8 cellular contexts compared by ENCODE assay signal in genomic region chr1:146007048-146007784, GRCh38. TPM values are rescaled to one million over a fixed set of nuclear protein-coding genes. Genes with fewer than 3 reads are reported as not detected.
DNase-seq lines count a peak whose midpoint lies in the region; ATAC-seq and TF ChIP-seq lines count a peak whose summit lies in the region.

No MANE protein-coding gene starts in this region.

- H3K9me3 ChIP-seq in RWPE2 (ENCODE audit: severe bottlenecking) (no peaks in the 10 kb centered on the region), ovary (no peaks in the 10 kb centered on the region), uterus (no peaks in the 10 kb centered on the region)

- peak; percentile 98 for TF ChIP-seq EP300 in ovary (IDR thresholded peaks at IDR 0.05)

- DNase-seq in Right ventricle myocardium inferior (ENCODE audit: missing footprints) (no peak), cardiac septum (ENCODE audit: low spot score) (no peak), M059J (ENCODE audit: low read depth) (peak; percentile 80), RWPE2 (ENCODE audit: low spot score) (no peak), foreskin melanocyte (peak; percentile 69), ovary (peak in 4 of 5 donors; percentile 55 to 85 (median 66)), uterus (peak; percentile 65 to 89)
- DNase-seq in activated gamma-delta T cell treated with anti-CD3 and anti-CD28 coated beads, Interleukin-2, amount 50 U/mL, for 16 hours (ENCODE audit: low read depth), result peak; percentile 64

- intact Hi-C loops in Right ventricle myocardium inferior (cut with DNase I), result loop anchor here (5.0 kb wide), 1 partner anchor 45 kb away; the partner anchor contains the start of genes ANKRD34A and POLR3GL
- intact Hi-C loops in cardiac septum (cut with DNase I), result loop anchor here (1.0 to 5.0 kb wide), 2 partner anchors 30 to 90 kb away; partner anchors contain the start of gene PEX11B
- intact Hi-C loops in ovary (cut with DNase I), result loop anchor here in 3 of 4 donors (1.0 to 10.0 kb wide), 4 partner anchors 28 to 112 kb away; no protein-coding TSS in a partner anchor
- intact Hi-C loops in uterus (cut with DNase I; ENCODE audit: low total_unique reads), result no loop called here

- 0 to 1% (median 0%) methylated on average over 3 of the region's 3 CpGs for WGBS in ovary, 3 donors

- H3K36me3 ChIP-seq in RWPE2 (ENCODE audit: low read depth) (no peaks in the 10 kb centered on the region), ovary (no peaks in the 10 kb centered on the region), uterus (no peaks in the 10 kb centered on the region)

- ATAC-seq in Right ventricle myocardium inferior (peak; percentile 92), RWPE2 (ENCODE audit: low read depth) (peak; percentile 33; the same call in 1 of the 3 replicates)

- H3K4me3 ChIP-seq in RWPE2 (ENCODE audit: severe bottlenecking), result no peak overlapping the region
- peak overlapping the region; percentile 24 for H3K4me3 ChIP-seq in ovary
- H3K4me3 ChIP-seq in uterus, result no peak overlapping the region

- H3K4me1 ChIP-seq in RWPE2 (ENCODE audit: insufficient read depth, poor library complexity, severe bottlenecking) (peaks cover 3% of the 10 kb centered on the region), ovary (ENCODE audit: insufficient read depth) (peaks cover 4% of the 10 kb centered on the region), uterus (peaks cover 0 to 8% of the 10 kb centered on the region in 2 donors)

- H3K27me3 ChIP-seq in RWPE2 (ENCODE audit: insufficient read depth, poor library complexity, severe bottlenecking) (no peaks in the 10 kb centered on the region), ovary (no peaks in the 10 kb centered on the region), uterus (no peaks in the 10 kb centered on the region)

- TF ChIP-seq CTCF in RWPE2 (IDR thresholded peaks at IDR 0.05; ENCODE audit: poor library complexity, severe bottlenecking) (peak; percentile 87), ovary (IDR thresholded peaks at IDR 0.05) (peak; percentile 88 to 98 (median 97)), uterus (IDR thresholded peaks at IDR 0.05) (peak; percentile 84 to 97 (median 94))

- peak; percentile 84 for TF ChIP-seq POLR2A in ovary (IDR thresholded peaks at IDR 0.05)
- peak; percentile 89 to 98 for TF ChIP-seq POLR2A in uterus (IDR thresholded peaks at IDR 0.05)

- H3K27ac ChIP-seq in RWPE2 (ENCODE audit: poor library complexity, severe bottlenecking), result peak overlapping the region; percentile 13
- H3K27ac ChIP-seq in ovary, result peak overlapping the region in 1 of 2 donors; percentile 79
- H3K27ac ChIP-seq in uterus, result peak overlapping the region; percentile 89 to 96

RNA-seq across cellular contexts. Expression of gene TXNIP, which starts 10.8 kb away (rescaled TPM):
- total RNA-seq in Right ventricle myocardium inferior, result 1,017 TPM
- total RNA-seq in cardiac septum, result 689 TPM
- 651 and 749 TPM in 2 replicates for total RNA-seq in M059J (2014; rRNA removed; shearing (Covaris generic))
- 1,000 to 10,000 TPM in 1 of 7 donors, 100 to 1,000 TPM in 6; 335 to 1,406 (median 617) TPM for total RNA-seq in ovary
- polyA plus RNA-seq in ovary, result 1,000 to 10,000 TPM in 1 of 2 donors, 100 to 1,000 TPM in 1; 570 to 1,154 TPM
- 1,000 to 10,000 TPM in 3 of 4 donors, 100 to 1,000 TPM in 1; 731 to 1,940 (median 1,478) TPM for total RNA-seq in uterus

RNA-seq across cellular contexts. Expression of gene HJV, which starts 14.3 kb away (rescaled TPM):
- total RNA-seq in Right ventricle myocardium inferior, result 71.0 TPM
- 73.8 TPM for total RNA-seq in cardiac septum
- not detected in 2 replicates for total RNA-seq in M059J (2014; rRNA removed; shearing (Covaris generic))
- not detected for total RNA-seq in ovary
- polyA plus RNA-seq in ovary, result not detected
- total RNA-seq in uterus, result not detected

RNA-seq across cellular contexts. Expression of gene POLR3GL, which starts 42.7 kb away (rescaled TPM):
- total RNA-seq in Right ventricle myocardium inferior, result 49.1 TPM
- total RNA-seq in cardiac septum, result 36.8 TPM
- 23.1 and 28.9 TPM in 2 replicates for total RNA-seq in M059J (2014; rRNA removed; shearing (Covaris generic))
- 10 to 100 TPM; 16.7 to 27.9 (median 23.4) TPM for total RNA-seq in ovary
- 10 to 100 TPM; 40.6 to 51.4 TPM for polyA plus RNA-seq in ovary
- 10 to 100 TPM in 2 of 4 donors, 1 to 10 TPM in 2; 3.3 to 28.1 (median 8.6) TPM for total RNA-seq in uterus

RNA-seq across cellular contexts. Expression of gene ANKRD34A, which starts 42.8 kb away (rescaled TPM):
- total RNA-seq in Right ventricle myocardium inferior (0.62 TPM), cardiac septum (2.9 TPM), ovary (1 to 10 TPM in 6 of 7 donors, under 1 TPM in 1; 0.48 to 5.2 (median 3.1) TPM), uterus (1 to 10 TPM in 1 of 4 donors, under 1 TPM in 3; 0.26 to 5.0 (median 0.61) TPM)
- 0.59 and 1.7 TPM in 2 replicates for total RNA-seq in M059J (2014; rRNA removed; shearing (Covaris generic))
- under 1 TPM; 0.50 to 0.62 TPM for polyA plus RNA-seq in ovary

RNA-seq across cellular contexts. Expression of gene LIX1L, which starts 49.4 kb away (rescaled TPM):
- total RNA-seq in Right ventricle myocardium inferior (25.8 TPM), cardiac septum (25.6 TPM), ovary (100 to 1,000 TPM in 1 of 7 donors, 10 to 100 TPM in 6; 37.9 to 102 (median 73.9) TPM), uterus (10 to 100 TPM; 12.3 to 69.0 (median 32.2) TPM)
- total RNA-seq in M059J (2014; rRNA removed; shearing (Covaris generic)), result 24.7 and 39.2 TPM in 2 replicates
- polyA plus RNA-seq in ovary, result 10 to 100 TPM; 28.7 to 52.6 TPM

Comparison
In these comparisons a context has a peak if more than half of its experiments do, and no peak if none do; other contexts are left out.
1. DNase-seq: peak in M059J (single experiment), activated gamma-delta T cell treated with anti-CD3 and anti-CD28 coated beads, Interleukin-2, amount 50 U/mL, for 16 hours (single experiment), foreskin melanocyte (single experiment), ovary (4 of 5) and uterus (2 of 2); none in Right ventricle myocardium inferior (single experiment), cardiac septum (single experiment) and RWPE2 (single experiment).
2. RNA of gene HJV, which starts 14.3 kb away (total RNA-seq): 73.8 TPM in cardiac septum (single experiment) and 71.0 TPM in Right ventricle myocardium inferior (single experiment); not detected in M059J, not detected in ovary and not detected in uterus; every median in the first group is over 10 times any median in the second.
3. Peak in every context shown above with its lines, with median percentiles within 50 percentile points of each other: CTCF ChIP-seq.